Comparison of ENCODE assay signal across 13 cellular contexts in genomic region chr13:109500146-109500773, GRCh38.
DNase-seq lines count a peak whose midpoint lies in the region; ATAC-seq, FAIRE-seq and TF ChIP-seq lines count a peak whose summit lies in the region.
"Had no signal": no experiment of that assay in that cellular context is flagged by ENCODE, and none has a peak within 500 bp of the region (broad histone marks: within the 10 kb centered on the region; RNA-seq: fewer than 3 reads in every experiment).

No MANE protein-coding gene starts in this region.

- H2BK15ac ChIP-seq in IMR-90 (ENCODE audit: low read depth, low read length), result no peak overlapping the region

- no peaks in the 10 kb centered on the region for H3K79me1 ChIP-seq in IMR-90 (ENCODE audit: low read depth in 1 of 2, low read length in 2 of 2)

- WGBS in A549 (ENCODE audit: missing lambda C conversion rate), result 23% methylated on average over 6 of the region's 6 CpGs
- WGBS in IMR-90 (ENCODE audit: extremely low coverage in 2 of 2, insufficient read length in 1 of 2), 2 experiments, result no CpG with 5 or more reads among the region's 6 CpGs

- H3K9me1 ChIP-seq in IMR-90 (ENCODE audit: insufficient read depth, low read length), result no peaks in the 10 kb centered on the region

- peaks cover 2% of the 10 kb centered on the region for H3K9me3 Mint-ChIP-seq in CD4-positive, alpha-beta T cell
- H3K9me3 Mint-ChIP-seq: activated naive CD4-positive, alpha-beta T cell treated with anti-CD3 and anti-CD28 coated beads, Interleukin-2, amount 50 U/mL, for 24 hours had no signal

- H3K4me2 ChIP-seq in A549, result peak overlapping the region; percentile 83
- H3K4me2 ChIP-seq in IMR-90 (ENCODE audit: low read depth, low read length), result peak overlapping the region; percentile 64

- TF ChIP-seq CTCF in A549 (IDR thresholded peaks at IDR 0.05) (no peak), IMR-90 (conservative IDR thresholded peaks at IDR 0.05; ENCODE audit: low read depth, low read length) (0 out of 2 replicates have a peak, but pooled peaks have one; percentile 4), WERI-Rb-1 (IDR thresholded peaks at IDR 0.05; ENCODE audit: low read depth, low read length) (peak; percentile 69), tibial artery (IDR thresholded peaks at IDR 0.05) (no peak)
- no peak for TF ChIP-seq CTCF in CD4-positive, alpha-beta T cell (IDR thresholded peaks at IDR 0.05)

- peak overlapping the region; percentile 82 for H2AFZ ChIP-seq in IMR-90 (replicated peaks; ENCODE audit: low read length, poor library complexity)

- H3K27me3 ChIP-seq in IMR-90 (ENCODE audit: control insufficient read depth, insufficient read depth, low read length), result peaks cover 6% of the 10 kb centered on the region
- no peaks in the 10 kb centered on the region for H3K27me3 ChIP-seq in WERI-Rb-1 (ENCODE audit: insufficient read depth, low read depth, severe bottlenecking)
- no peaks in the 10 kb centered on the region for H3K27me3 ChIP-seq in tibial artery
- no peaks in the 10 kb centered on the region for H3K27me3 ChIP-seq in CD4-positive, alpha-beta T cell (ENCODE audit: control insufficient read depth, insufficient read depth, low read length)
- H3K27me3 ChIP-seq: neutrophil had no signal

- no peak overlapping the region for H3K27ac Mint-ChIP-seq in CD4-positive, alpha-beta T cell
- H3K27ac Mint-ChIP-seq: activated CD8-positive, alpha-beta T cell treated with anti-CD3 and anti-CD28 coated beads for 36 hours; activated naive CD4-positive, alpha-beta T cell treated with anti-CD3 and anti-CD28 coated beads, Interleukin-2, amount 50 U/mL, for 24 hours; T-cell had no signal

- H2BK120ac ChIP-seq in IMR-90 (ENCODE audit: low read depth, low read length), result no peak overlapping the region

- peak overlapping the region; percentile 20; the same call in 1 of the 2 replicates for H2BK20ac ChIP-seq in IMR-90 (ENCODE audit: low read depth, low read length)

- H3K4ac ChIP-seq in IMR-90 (ENCODE audit: low read depth, low read length), result no peak overlapping the region

- no peak overlapping the region for H4K91ac ChIP-seq in IMR-90 (ENCODE audit: insufficient read depth, low read depth, low read length)

- no peak overlapping the region for H3K18ac ChIP-seq in IMR-90 (ENCODE audit: low read depth, low read length)

- H3K4me1 Mint-ChIP-seq in CD4-positive, alpha-beta T cell (ENCODE audit: low read depth), result no peaks in the 10 kb centered on the region
- H3K4me1 Mint-ChIP-seq: activated naive CD4-positive, alpha-beta T cell treated with anti-CD3 and anti-CD28 coated beads, Interleukin-2, amount 50 U/mL, for 24 hours; T-cell had no signal

- H3K4me3 ChIP-seq in A549 (no peak overlapping the region), IMR-90 (ENCODE audit: insufficient read depth, low read depth, low read length) (no peak overlapping the region), WERI-Rb-1 (ENCODE audit: low read depth, low read length) (no peak overlapping the region), tibial artery (no peak overlapping the region)

- CTCF ChIA-PET in A549 (lab: Yijun Ruan, JAX), result no interaction called here
- CTCF ChIA-PET in IMR-90 (lab: Yijun Ruan, JAX), result no interaction called here
- CTCF ChIA-PET in CD4-positive, alpha-beta T cell (lab: Charles Lee), result no interaction called here

- H3K4me3 Mint-ChIP-seq in CD4-positive, alpha-beta T cell, result no peak overlapping the region
- H3K4me3 Mint-ChIP-seq: activated CD8-positive, alpha-beta T cell treated with anti-CD3 and anti-CD28 coated beads for 36 hours; activated naive CD4-positive, alpha-beta T cell treated with anti-CD3 and anti-CD28 coated beads, Interleukin-2, amount 50 U/mL, for 24 hours; T-cell had no signal

- intact Hi-C loops in IMR-90 (cut with micrococcal nuclease), result no loop called here
- intact Hi-C loops in tibial artery (cut with DNase I; ENCODE audit: low total_unique reads), result no loop called here
- intact Hi-C loops in CD4-positive, alpha-beta T cell (cut with DNase I, micrococcal nuclease), result no loop called here

- dilution Hi-C loops in IMR-90 (cut with HindIII; ENCODE audit: low sequenced_read_pairs, unreplicated experiment), result no loop called here

- no peak overlapping the region for H3K23ac ChIP-seq in IMR-90 (ENCODE audit: low read depth, low read length)

- ATAC-seq in A549 (peak; percentile 98 to 100), IMR-90 (ENCODE audit: low read depth) (peak; percentile 78), GM21786 (IDR thresholded peaks at IDR 0.05; ENCODE audit: unreplicated experiment) (no peak)
- no peak for ATAC-seq in CD4-positive, alpha-beta T cell (ENCODE audit: poor library complexity)
- ATAC-seq: activated CD8-positive, alpha-beta T cell treated with anti-CD3 and anti-CD28 coated beads for 36 hours; T-cell had no signal

- H2AK5ac ChIP-seq in IMR-90 (ENCODE audit: low read depth, low read length), result no peak overlapping the region

- H3K4me1 ChIP-seq in A549 (peaks cover 11% of the 10 kb centered on the region; the same call in 2 of the 3 replicates), IMR-90 (ENCODE audit: control insufficient read depth, insufficient read depth, low read length) (no peaks in the 10 kb centered on the region), tibial artery (peaks cover 0 to under 1% (median 0%) of the 10 kb centered on the region in 4 donors)

- in situ Hi-C loops in IMR-90 (cut with MboI; ENCODE audit: low sequenced_read_pairs), result no loop called here

- peaks cover 8% of the 10 kb centered on the region for H3K27me3 Mint-ChIP-seq in CD4-positive, alpha-beta T cell

- DNase-seq in A549 (ENCODE audit: low read depth in 1 of 2, low spot score in 1 of 2) (peak; percentile 38 to 56), IMR-90 (peak; percentile 11), WERI-Rb-1 (peak; percentile 84), iPS-NIHi7 (ENCODE audit: extremely low spot score) (peak; percentile 63), epidermal melanocyte (ENCODE audit: insufficient read length, low spot score) (no peak), tibial artery (no peak)
- DNase-seq in CD4-positive, alpha-beta T cell, result no peak
- DNase-seq: activated CD8-positive, alpha-beta T cell treated with anti-CD3 and anti-CD28 coated beads for 36 hours; T-cell had no signal

- POLR2A ChIA-PET in A549 (lab: Yijun Ruan, JAX), result no interaction called here
- POLR2A ChIA-PET in IMR-90 (lab: Charles Lee; ENCODE audit: unreplicated experiment), result interaction anchor here (0.6 kb wide), 1 partner anchor 78 kb away, joined by 10 read pairs; no protein-coding TSS in a partner anchor
- POLR2A ChIA-PET in CD4-positive, alpha-beta T cell (lab: Charles Lee), result no interaction called here

- H4K5ac ChIP-seq in IMR-90 (ENCODE audit: low read depth, low read length), result no peak overlapping the region

- no peak overlapping the region for H2BK5ac ChIP-seq in IMR-90 (ENCODE audit: low read depth, low read length, poor library complexity, severe bottlenecking)

- no peaks in the 10 kb centered on the region for H3K9me3 ChIP-seq in A549
- H3K9me3 ChIP-seq in IMR-90 (ENCODE audit: control insufficient read depth, insufficient read depth, low read length), result no peaks in the 10 kb centered on the region
- H3K9me3 ChIP-seq in WERI-Rb-1 (ENCODE audit: severe bottlenecking), result peaks cover 7% of the 10 kb centered on the region
- H3K9me3 ChIP-seq in tibial artery, result no peaks in the 10 kb centered on the region
- no peaks in the 10 kb centered on the region for H3K9me3 ChIP-seq in CD4-positive, alpha-beta T cell (ENCODE audit: control insufficient read depth, low read length)
- H3K9me3 ChIP-seq: neutrophil had no signal

- no peaks in the 10 kb centered on the region for H4K20me1 ChIP-seq in IMR-90 (ENCODE audit: insufficient read depth, low read length)

- TF ChIP-seq POLR2A in A549 (IDR thresholded peaks at IDR 0.05; ENCODE audit: low read length) (no peak), IMR-90 (IDR thresholded peaks at IDR 0.05; ENCODE audit: low read depth, low read length) (no peak)

- no peak overlapping the region for H4K8ac ChIP-seq in IMR-90 (ENCODE audit: low read depth in 2 of 2, low read length in 2 of 2)

- H3K9ac ChIP-seq in IMR-90 (ENCODE audit: low read depth, low read length), result no peak overlapping the region

- H3K14ac ChIP-seq in IMR-90 (replicated peaks; ENCODE audit: low read depth, low read length), result 0 out of 2 replicates have a peak overlapping the region, but pooled peaks have one; percentile 1

- H3K56ac ChIP-seq in IMR-90 (ENCODE audit: extremely low read depth, insufficient read depth, low read length), result no peak overlapping the region

- no TSS peak for BruUV-seq in IMR-90 (replicated peaks; lab: Mats Ljungman, UMichigan)

- no peak for TF ChIP-seq EP300 in A549 (IDR thresholded peaks at IDR 0.05)

- no peak for FAIRE-seq in A549 (lab: Jason Lieb, UNC)
- FAIRE-seq: colon had no signal

- peak overlapping the region; percentile 54 to 70; a peak in 4 of 6 replicates for H3K27ac ChIP-seq in A549
- no peak overlapping the region for H3K27ac ChIP-seq in IMR-90 (ENCODE audit: insufficient read depth, low read length)
- no peak overlapping the region for H3K27ac ChIP-seq in WERI-Rb-1
- no peak overlapping the region for H3K27ac ChIP-seq in tibial artery
- H3K27ac ChIP-seq in CD4-positive, alpha-beta T cell (ENCODE audit: low read depth, low read length), result no peak overlapping the region
- H3K27ac ChIP-seq: neutrophil had no signal

- H2AK9ac ChIP-seq in IMR-90 (replicated peaks; ENCODE audit: low read depth, low read length, poor library complexity), result no peak overlapping the region

- no peaks in the 10 kb centered on the region for H3K36me3 ChIP-seq in IMR-90 (ENCODE audit: control insufficient read depth, insufficient read depth, low read length)
- no peaks in the 10 kb centered on the region for H3K36me3 ChIP-seq in WERI-Rb-1
- H3K36me3 ChIP-seq in tibial artery, result no peaks in the 10 kb centered on the region
- H3K36me3 ChIP-seq: neutrophil had no signal

- no peaks in the 10 kb centered on the region for H3K36me3 Mint-ChIP-seq in CD4-positive, alpha-beta T cell (ENCODE audit: low read depth)
- H3K36me3 Mint-ChIP-seq: activated naive CD4-positive, alpha-beta T cell treated with anti-CD3 and anti-CD28 coated beads, Interleukin-2, amount 50 U/mL, for 24 hours; T-cell had no signal

- TF ChIP-seq RAD21 in A549 (conservative IDR thresholded peaks at IDR 0.05 in 1 of 2, IDR thresholded peaks at IDR 0.05 in 1 of 2), result 0 out of 5 replicates have a peak, but pooled peaks of 1 of the 2 experiments have one; percentile 2
- no peak for TF ChIP-seq RAD21 in IMR-90 (IDR thresholded peaks at IDR 0.05; ENCODE audit: low read length)

TF ChIP-seq in A549, 52 proteins besides CTCF, POLR2A, EP300 and RAD21 (continues in another document):
- TF ChIP-seq SREBF2 (IDR thresholded peaks at IDR 0.05) (no peak), CHD4 (IDR thresholded peaks at IDR 0.05; ENCODE audit: borderline replicate concordance) (no peak), CBX8 (IDR thresholded peaks at IDR 0.05) (no peak), CBX2 (IDR thresholded peaks at IDR 0.05; ENCODE audit: borderline replicate concordance, low read depth) (no peak), RFX5 (IDR thresholded peaks at IDR 0.05) (no peak), CEBPB (IDR thresholded peaks at IDR 0.05) (no peak)

TF ChIP-seq in IMR-90, 13 proteins besides CTCF, POLR2A, EP300 and RAD21:
- no peak for TF ChIP-seq MAFK (IDR thresholded peaks at IDR 0.05; ENCODE audit: low read depth, low read length)
- no peak for TF ChIP-seq RFX5 (IDR thresholded peaks at IDR 0.05; ENCODE audit: low read depth, low read length)
TF ChIP-seq in IMR-90: peak in this region for 0.

Comparison
In these comparisons a context has a peak if more than half of its experiments do, and no peak if none do; other contexts are left out.
1. ATAC-seq: peak in A549 (2 of 2) and IMR-90 (single experiment); none in CD4-positive, alpha-beta T cell (single experiment) and GM21786 (single experiment).
2. DNase-seq: peak in A549 (2 of 2), IMR-90 (single experiment), WERI-Rb-1 (single experiment) and iPS-NIHi7 (single experiment); none in epidermal melanocyte (single experiment), tibial artery (0 of 2) and CD4-positive, alpha-beta T cell (0 of 10).
3. H3K27ac ChIP-seq: peak in A549 (2 of 2); none in IMR-90 (single experiment), WERI-Rb-1 (single experiment), tibial artery (0 of 2) and CD4-positive, alpha-beta T cell (single experiment).
4. CTCF ChIP-seq: peak in IMR-90 (single experiment) and WERI-Rb-1 (single experiment); none in A549 (single experiment), tibial artery (0 of 2) and CD4-positive, alpha-beta T cell (single experiment).